In genomic region chr11:66299189-66299588, GRCh38 we compare ENCODE assay signal across 17 cellular contexts. TPM values are rescaled to one million over a fixed set of nuclear protein-coding genes. Genes with fewer than 3 reads are reported as not detected.
A peak's percentile ranks its signal among the peaks of the same experiment; 100 is the strongest.
DNase-seq lines count a peak whose midpoint lies in the region; ATAC-seq, FAIRE-seq and TF ChIP-seq lines count a peak whose summit lies in the region.
"Had no signal": no experiment of that assay in that cellular context is flagged by ENCODE, and none has a peak within 500 bp of the region (broad histone marks: within the 10 kb centered on the region; RNA-seq: fewer than 3 reads in every experiment).

No MANE protein-coding gene starts in this region.

- TF ChIP-seq POLR2A in heart left ventricle (IDR thresholded peaks at IDR 0.05) (no peak), HepG2 (IDR thresholded peaks at IDR 0.05; ENCODE audit: insufficient read depth in 1 of 2, low read depth in 2 of 2, low read length in 2 of 2) (no peak), tibial nerve (IDR thresholded peaks at IDR 0.05) (no peak)

- H3K9ac ChIP-seq in HepG2 (ENCODE audit: insufficient read depth, low read depth, low read length): no peak overlapping the region

- H3K36me3 ChIP-seq in heart left ventricle: no peaks in the 10 kb centered on the region
- H3K36me3 ChIP-seq in heart right ventricle: no peaks in the 10 kb centered on the region
- no peaks in the 10 kb centered on the region for H3K36me3 ChIP-seq in HepG2 (replicated peaks in 1 of 2; ENCODE audit: control insufficient read depth in 1 of 2, insufficient read depth in 2 of 2, low read length in 2 of 2)
- no peaks in the 10 kb centered on the region for H3K36me3 ChIP-seq in tibial nerve

- BruUV-seq in HepG2 (replicated peaks; lab: Mats Ljungman, UMichigan): no TSS peak

- no peak for TF ChIP-seq RAD21 in HepG2 (CRISPR knock-in tag; IDR thresholded peaks at IDR 0.05)

- no peaks in the 10 kb centered on the region for H3K4me1 ChIP-seq in heart left ventricle
- no peaks in the 10 kb centered on the region for H3K4me1 ChIP-seq in heart right ventricle
- 0 out of 2 replicates have a peak, but pooled peaks cover 6% of the 10 kb centered on the region for H3K4me1 ChIP-seq in HepG2 (ENCODE audit: insufficient read depth, low read length)
- H3K4me1 ChIP-seq in tibial nerve: no peaks in the 10 kb centered on the region

- H3K4me3 ChIP-seq in heart left ventricle (no peak overlapping the region), heart right ventricle (no peak overlapping the region), HepG2 (replicated peaks in 1 of 3; ENCODE audit: insufficient read depth in 1 of 3, low read depth in 2 of 3, low read length in 3 of 3) (no peak overlapping the region), tibial nerve (no peak overlapping the region)

- TF ChIP-seq CTCF in heart left ventricle (IDR thresholded peaks at IDR 0.05) (no peak), heart right ventricle (IDR thresholded peaks at IDR 0.05) (no peak), HepG2 (CRISPR knock-in tag; IDR thresholded peaks at IDR 0.05) (no peak), tibial nerve (IDR thresholded peaks at IDR 0.05) (no peak)

- H3K4me2 ChIP-seq in HepG2 (ENCODE audit: low read depth, low read length): no peak overlapping the region

- H3K9me3 ChIP-seq in heart left ventricle (no peaks in the 10 kb centered on the region), heart right ventricle (no peaks in the 10 kb centered on the region), HepG2 (ENCODE audit: low read length) (no peaks in the 10 kb centered on the region), tibial nerve (no peaks in the 10 kb centered on the region)

- intact Hi-C loops in heart left ventricle (cut with DNase I) (no loop called here), cardiac septum (cut with DNase I) (no loop called here), heart right ventricle (cut with DNase I) (no loop called here), HepG2 (cut with micrococcal nuclease; ENCODE audit: unreplicated experiment) (no loop called here)

- FAIRE-seq in HepG2 (lab: Jason Lieb, UNC) (no peak), frontal cortex (lab: Jason Lieb, UNC) (no peak)
- FAIRE-seq: A204.1, D721Med, GM12892 had no signal

- in situ Hi-C loops in HepG2 (cut with HindIII; ENCODE audit: extremely low pct_ligation_motif_present, low pct_unique_long_range_greater_than_20kb): no loop called here

- no peak overlapping the region for H2AFZ ChIP-seq in HepG2 (ENCODE audit: low read length)

- ATAC-seq in heart left ventricle (peak; percentile 23 to 56 (median 53)), heart right ventricle (peak in 5 of 8 donors; percentile 32 to 70 (median 42)), HepG2 (peak; percentile 20; the same call in 1 of the 3 replicates)
- ATAC-seq: CD8-positive, alpha-beta T cell had no signal

- POLR2A ChIA-PET in HepG2 (lab: Yijun Ruan, JAX): interaction anchor here (2.2 kb wide), 1 partner anchor 13 kb away, joined by 10 read pairs; no protein-coding TSS in a partner anchor

- WGBS in heart left ventricle, 4 donors: 30 to 56% (median 42%) methylated on average over 3 of the region's 3 CpGs
- 46 to 54% methylated on average over 3 of the region's 3 CpGs for WGBS in heart right ventricle, 2 donors
- 5% methylated on average over 3 of the region's 3 CpGs for WGBS in HepG2 (ENCODE audit: low lambda C conversion rate)
- 23 to 44% methylated on average over 3 of the region's 3 CpGs for WGBS in tibial nerve, 2 donors

- no peak overlapping the region for H3K27ac ChIP-seq in heart left ventricle
- H3K27ac ChIP-seq in heart right ventricle: no peak overlapping the region
- no peak overlapping the region for H3K27ac ChIP-seq in HepG2 (ENCODE audit: extremely low read length, insufficient read depth, low read length)
- H3K27ac ChIP-seq in tibial nerve: no peak overlapping the region
- H3K27ac ChIP-seq: C4-2B had no signal

- H3K27me3 ChIP-seq in heart left ventricle: peaks cover 0 to 17% (median 3%) of the 10 kb centered on the region in 9 donors
- H3K27me3 ChIP-seq in heart right ventricle: peaks cover 3 to 12% (median 10%) of the 10 kb centered on the region in 7 donors
- peaks cover 3 to 19% of the 10 kb centered on the region in 2 experiments; a peak in 4 of 5 replicates for H3K27me3 ChIP-seq in HepG2 (ENCODE audit: control insufficient read depth in 1 of 2, insufficient read depth in 2 of 2, low read length in 2 of 2)
- H3K27me3 ChIP-seq in tibial nerve: peaks cover 0 to 4% of the 10 kb centered on the region in 2 donors

- TF ChIP-seq EP300 in HepG2 (IDR thresholded peaks at IDR 0.05; ENCODE audit: low read depth in 2 of 2, low read length in 2 of 2): no peak
- TF ChIP-seq EP300 in HepG2 (CRISPR knock-in tag; IDR thresholded peaks at IDR 0.05; ENCODE audit: borderline replicate concordance): no peak
- TF ChIP-seq EP300 in tibial nerve (IDR thresholded peaks at IDR 0.05): no peak

- no peaks in the 10 kb centered on the region for H3K79me2 ChIP-seq in HepG2 (ENCODE audit: insufficient read depth, low read length)

- DNase-seq in heart left ventricle (peak in 1 of 5 donors; percentile 20), cardiac septum (ENCODE audit: low spot score) (no peak), heart right ventricle (no peak), HepG2 (ENCODE audit: low spot score) (no peak), NCI-H774 (lab: John Stamatoyannopoulos, UW) (no peak), tibial nerve (ENCODE audit: low spot score in 2 of 2) (no peak), frontal cortex (ENCODE audit: low spot score in 2 of 2) (no peak)
- DNase-seq: CD8-positive, alpha-beta T cell; COR-L47; DND-41; GDM1; HCEC 1CT had no signal

- no peaks in the 10 kb centered on the region for H4K20me1 ChIP-seq in HepG2 (ENCODE audit: insufficient read depth, low read length)

- CTCF ChIA-PET in HepG2 (lab: Yijun Ruan, JAX; ENCODE audit: low intra/inter-chr PET ratio, low total read pairs): no interaction called here

RNA-seq across cellular contexts. Expression of gene TMEM151A, which starts 7.5 kb away (rescaled TPM):
- total RNA-seq in heart left ventricle (1 to 10 TPM in 1 of 9 donors, under 1 TPM in 3, not detected in 5; 0.09 to 7.9 (median 0.18) TPM), cardiac septum (0.24 TPM), heart right ventricle (under 1 TPM in 4 of 10 donors, not detected in 6; 0.17 to 0.24 (median 0.20) TPM), HepG2 (2016; rRNA removed; fragmentation: Illumina TruSeq; extraction: Trizol) (0.10 and 0.18 TPM in 2 replicates), tibial nerve (not detected), frontal cortex (9.0 TPM)
- polyA plus RNA-seq in heart left ventricle (under 1 TPM; 0.08 TPM), heart right ventricle (under 1 TPM in 1 of 2 donors, not detected in 1; 0.10 TPM), HepG2 (2011; rRNA removed) (0.33 and 0.48 TPM in 2 replicates)
- total RNA-seq in HepG2 (2016; cell fraction: cytosol; rRNA removed; fragmentation: Illumina TruSeq; extraction: Trizol; ENCODE audit: low read depth): 0.09 and 0.10 TPM in 2 replicates
- 0.09 and 0.13 TPM in 2 replicates for total RNA-seq in HepG2 (2016; cell fraction: insoluble cytoplasmic fraction; rRNA removed; fragmentation: Illumina TruSeq; extraction: Trizol)
- 0.10 and 0.15 TPM in 2 replicates for total RNA-seq in HepG2 (2016; cell fraction: membrane; rRNA removed; fragmentation: Illumina TruSeq; extraction: Trizol)
- total RNA-seq in HepG2 (2016; cell fraction: nucleus; rRNA removed; fragmentation: Illumina TruSeq; extraction: Trizol): 0.13 and 0.19 TPM in 2 replicates
- polyA plus RNA-seq in HepG2 (2011; cell fraction: cytosol; rRNA removed): 0.35 and 0.48 TPM in 2 replicates
- polyA plus RNA-seq in HepG2 (2011; cell fraction: nucleus; rRNA removed): 0.74 and 0.76 TPM in 2 replicates
- polyA plus RNA-seq in HepG2 (2012): 0.40 and 0.52 TPM in 2 replicates
- polyA plus RNA-seq in HepG2 (2016; cell fraction: cytosol; fragmentation: Illumina TruSeq; extraction: Trizol; ENCODE audit: low read depth): 0.07 TPM in 1 of 2 replicates, not detected in the other
- 0.14 and 0.15 TPM in 2 replicates for polyA plus RNA-seq in HepG2 (2016; cell fraction: insoluble cytoplasmic fraction; fragmentation: Illumina TruSeq; extraction: Trizol; ENCODE audit: low read depth)
- polyA plus RNA-seq in HepG2 (2016; cell fraction: membrane; fragmentation: Illumina TruSeq; extraction: Trizol; ENCODE audit: low read depth): 0.11 and 0.16 TPM in 2 replicates
- polyA plus RNA-seq in HepG2 (2016; cell fraction: nucleus; fragmentation: Illumina TruSeq; extraction: Trizol; ENCODE audit: insufficient read depth, low read depth): 0.17 and 0.18 TPM in 2 replicates
- 0.09 and 1.0 TPM in 2 replicates for polyA minus RNA-seq in HepG2 (2011; rRNA and poly(A)+ RNA removed; ENCODE audit: low replicate concordance)
- polyA minus RNA-seq in HepG2 (2011; cell fraction: cytosol; rRNA and poly(A)+ RNA removed): 0.26 and 0.30 TPM in 2 replicates
- 0.62 and 0.77 TPM in 2 replicates for polyA minus RNA-seq in HepG2 (2011; cell fraction: nucleus; rRNA and poly(A)+ RNA removed)

RNA-seq across cellular contexts. Expression of gene YIF1A, which starts 10.2 kb away (rescaled TPM):
- 10 to 100 TPM; 41.6 to 93.0 (median 65.3) TPM for total RNA-seq in heart left ventricle
- 100 to 1,000 TPM in 1 of 2 donors, 10 to 100 TPM in 1; 49.9 to 136 TPM for polyA plus RNA-seq in heart left ventricle
- total RNA-seq in cardiac septum: 74.0 TPM
- total RNA-seq in heart right ventricle: 10 to 100 TPM; 38.3 to 75.0 (median 51.9) TPM
- 100 to 1,000 TPM in 1 of 2 donors, 10 to 100 TPM in 1; 54.9 to 168 TPM for polyA plus RNA-seq in heart right ventricle
- 78.9 and 145 TPM in 2 replicates for total RNA-seq in HepG2 (2016; rRNA removed; fragmentation: Illumina TruSeq; extraction: Trizol)
- 67.9 and 97.5 TPM in 2 replicates for total RNA-seq in HepG2 (2016; cell fraction: cytosol; rRNA removed; fragmentation: Illumina TruSeq; extraction: Trizol; ENCODE audit: low read depth)
- 79.1 and 144 TPM in 2 replicates for total RNA-seq in HepG2 (2016; cell fraction: insoluble cytoplasmic fraction; rRNA removed; fragmentation: Illumina TruSeq; extraction: Trizol)
- total RNA-seq in HepG2 (2016; cell fraction: membrane; rRNA removed; fragmentation: Illumina TruSeq; extraction: Trizol): 74.6 and 94.5 TPM in 2 replicates
- 100 and 123 TPM in 2 replicates for total RNA-seq in HepG2 (2016; cell fraction: nucleus; rRNA removed; fragmentation: Illumina TruSeq; extraction: Trizol)
- 133 and 166 TPM in 2 replicates for polyA plus RNA-seq in HepG2 (2011; rRNA removed)
- polyA plus RNA-seq in HepG2 (2011; cell fraction: cytosol; rRNA removed): 145 and 216 TPM in 2 replicates
- 188 and 197 TPM in 2 replicates for polyA plus RNA-seq in HepG2 (2011; cell fraction: nucleus; rRNA removed)
- 82.1 and 113 TPM in 2 replicates for polyA plus RNA-seq in HepG2 (2012)
- polyA plus RNA-seq in HepG2 (2016; cell fraction: cytosol; fragmentation: Illumina TruSeq; extraction: Trizol; ENCODE audit: low read depth): 70.4 and 85.6 TPM in 2 replicates
- 74.0 and 87.7 TPM in 2 replicates for polyA plus RNA-seq in HepG2 (2016; cell fraction: insoluble cytoplasmic fraction; fragmentation: Illumina TruSeq; extraction: Trizol; ENCODE audit: low read depth)
- polyA plus RNA-seq in HepG2 (2016; cell fraction: membrane; fragmentation: Illumina TruSeq; extraction: Trizol; ENCODE audit: low read depth): 69.4 and 78.0 TPM in 2 replicates
- polyA plus RNA-seq in HepG2 (2016; cell fraction: nucleus; fragmentation: Illumina TruSeq; extraction: Trizol; ENCODE audit: insufficient read depth, low read depth): 157 and 186 TPM in 2 replicates
- 241 and 330 TPM in 2 replicates for polyA minus RNA-seq in HepG2 (2011; rRNA and poly(A)+ RNA removed; ENCODE audit: low replicate concordance)
- 159 and 162 TPM in 2 replicates for polyA minus RNA-seq in HepG2 (2011; cell fraction: cytosol; rRNA and poly(A)+ RNA removed)
- polyA minus RNA-seq in HepG2 (2011; cell fraction: nucleus; rRNA and poly(A)+ RNA removed): 44.9 and 46.5 TPM in 2 replicates
- 100 to 1,000 TPM in 2 of 4 donors, 10 to 100 TPM in 2; 76.0 to 143 (median 90.6) TPM for total RNA-seq in tibial nerve
- total RNA-seq in frontal cortex: 28.9 TPM

RNA-seq across cellular contexts. Expression of gene CD248, which starts 17.7 kb away (rescaled TPM):
- 10 to 100 TPM in 5 of 9 donors, 1 to 10 TPM in 4; 6.5 to 33.1 (median 11.8) TPM for total RNA-seq in heart left ventricle
- 10 to 100 TPM in 1 of 2 donors, 1 to 10 TPM in 1; 6.0 to 19.9 TPM for polyA plus RNA-seq in heart left ventricle
- 9.7 TPM for total RNA-seq in cardiac septum
- total RNA-seq in heart right ventricle: 10 to 100 TPM in 5 of 10 donors, 1 to 10 TPM in 5; 5.3 to 44.4 (median 9.1) TPM
- 10 to 100 TPM in 1 of 2 donors, 1 to 10 TPM in 1; 8.6 to 35.9 TPM for polyA plus RNA-seq in heart right ventricle
- total RNA-seq in HepG2 (2016; rRNA removed; fragmentation: Illumina TruSeq; extraction: Trizol): 0.20 and 0.35 TPM in 2 replicates
- total RNA-seq in HepG2 (2016; cell fraction: cytosol; rRNA removed; fragmentation: Illumina TruSeq; extraction: Trizol; ENCODE audit: low read depth): not detected in 2 replicates
- total RNA-seq in HepG2 (2016; cell fraction: insoluble cytoplasmic fraction; rRNA removed; fragmentation: Illumina TruSeq; extraction: Trizol): 0.09 and 0.35 TPM in 2 replicates
- 0.06 TPM in 1 of 2 replicates, not detected in the other for total RNA-seq in HepG2 (2016; cell fraction: membrane; rRNA removed; fragmentation: Illumina TruSeq; extraction: Trizol)
- 0.37 and 0.44 TPM in 2 replicates for total RNA-seq in HepG2 (2016; cell fraction: nucleus; rRNA removed; fragmentation: Illumina TruSeq; extraction: Trizol)
- polyA plus RNA-seq in HepG2 (2011; rRNA removed): 0.20 and 0.25 TPM in 2 replicates
- polyA plus RNA-seq in HepG2 (2011; cell fraction: cytosol; rRNA removed): 0.23 and 0.32 TPM in 2 replicates
- polyA plus RNA-seq in HepG2 (2011; cell fraction: nucleus; rRNA removed): 0.80 and 0.85 TPM in 2 replicates
- polyA plus RNA-seq in HepG2 (2012): 0.51 and 1.1 TPM in 2 replicates
- 0.08 and 0.09 TPM in 2 replicates for polyA plus RNA-seq in HepG2 (2016; cell fraction: cytosol; fragmentation: Illumina TruSeq; extraction: Trizol; ENCODE audit: low read depth)
- polyA plus RNA-seq in HepG2 (2016; cell fraction: insoluble cytoplasmic fraction; fragmentation: Illumina TruSeq; extraction: Trizol; ENCODE audit: low read depth): 0.27 and 0.71 TPM in 2 replicates
- 0.18 and 0.36 TPM in 2 replicates for polyA plus RNA-seq in HepG2 (2016; cell fraction: membrane; fragmentation: Illumina TruSeq; extraction: Trizol; ENCODE audit: low read depth)
- 2.6 and 2.7 TPM in 2 replicates for polyA plus RNA-seq in HepG2 (2016; cell fraction: nucleus; fragmentation: Illumina TruSeq; extraction: Trizol; ENCODE audit: insufficient read depth, low read depth)
- polyA minus RNA-seq in HepG2 (2011; rRNA and poly(A)+ RNA removed; ENCODE audit: low replicate concordance): 0.09 and 1.0 TPM in 2 replicates
- polyA minus RNA-seq in HepG2 (2011; cell fraction: cytosol; rRNA and poly(A)+ RNA removed): 0.40 and 0.88 TPM in 2 replicates
- polyA minus RNA-seq in HepG2 (2011; cell fraction: nucleus; rRNA and poly(A)+ RNA removed): 0.26 and 0.50 TPM in 2 replicates
- total RNA-seq in tibial nerve: 10 to 100 TPM; 29.9 to 69.7 (median 47.3) TPM
- 1.2 TPM for total RNA-seq in frontal cortex
- total RNA-seq: H4 had no signal

RNA-seq across cellular contexts. Expression of gene CNIH2, which starts 21.2 kb away (rescaled TPM):
- total RNA-seq in heart left ventricle (under 1 TPM in 2 of 9 donors, not detected in 7; 0.25 to 0.40 TPM), cardiac septum (0.22 TPM), heart right ventricle (under 1 TPM in 3 of 10 donors, not detected in 7; 0.45 to 0.57 (median 0.49) TPM), HepG2 (2016; rRNA removed; fragmentation: Illumina TruSeq; extraction: Trizol) (0.18 and 0.60 TPM in 2 replicates), tibial nerve (not detected), frontal cortex (41.6 TPM)
- polyA plus RNA-seq in heart left ventricle (under 1 TPM in 1 of 2 donors, not detected in 1; 0.08 TPM), heart right ventricle (under 1 TPM; 0.06 to 0.44 TPM), HepG2 (2011; rRNA removed) (0.25 and 0.69 TPM in 2 replicates)
- total RNA-seq in HepG2 (2016; cell fraction: cytosol; rRNA removed; fragmentation: Illumina TruSeq; extraction: Trizol; ENCODE audit: low read depth): 0.44 and 1.2 TPM in 2 replicates
- total RNA-seq in HepG2 (2016; cell fraction: insoluble cytoplasmic fraction; rRNA removed; fragmentation: Illumina TruSeq; extraction: Trizol): 0.13 and 0.17 TPM in 2 replicates
- 1.2 TPM in 2 replicates for total RNA-seq in HepG2 (2016; cell fraction: membrane; rRNA removed; fragmentation: Illumina TruSeq; extraction: Trizol)
- total RNA-seq in HepG2 (2016; cell fraction: nucleus; rRNA removed; fragmentation: Illumina TruSeq; extraction: Trizol): 0.47 and 0.69 TPM in 2 replicates
- 0.32 and 0.35 TPM in 2 replicates for polyA plus RNA-seq in HepG2 (2011; cell fraction: cytosol; rRNA removed)
- polyA plus RNA-seq in HepG2 (2011; cell fraction: nucleus; rRNA removed): 0.47 and 0.55 TPM in 2 replicates
- polyA plus RNA-seq in HepG2 (2012): 0.09 and 0.23 TPM in 2 replicates
- polyA plus RNA-seq in HepG2 (2016; cell fraction: cytosol; fragmentation: Illumina TruSeq; extraction: Trizol; ENCODE audit: low read depth): 4.5 and 4.9 TPM in 2 replicates
- 0.73 and 0.97 TPM in 2 replicates for polyA plus RNA-seq in HepG2 (2016; cell fraction: insoluble cytoplasmic fraction; fragmentation: Illumina TruSeq; extraction: Trizol; ENCODE audit: low read depth)
- 4.7 and 4.8 TPM in 2 replicates for polyA plus RNA-seq in HepG2 (2016; cell fraction: membrane; fragmentation: Illumina TruSeq; extraction: Trizol; ENCODE audit: low read depth)
- 0.59 and 1.3 TPM in 2 replicates for polyA plus RNA-seq in HepG2 (2016; cell fraction: nucleus; fragmentation: Illumina TruSeq; extraction: Trizol; ENCODE audit: insufficient read depth, low read depth)
- polyA minus RNA-seq in HepG2 (2011; rRNA and poly(A)+ RNA removed; ENCODE audit: low replicate concordance): 0.26 TPM in 1 of 2 replicates, not detected in the other
- not detected in 2 replicates for polyA minus RNA-seq in HepG2 (2011; cell fraction: cytosol; rRNA and poly(A)+ RNA removed)
- polyA minus RNA-seq in HepG2 (2011; cell fraction: nucleus; rRNA and poly(A)+ RNA removed): not detected in 2 replicates

RNA-seq across cellular contexts. Expression of gene RAB1B, which starts 30.8 kb away (rescaled TPM):
- total RNA-seq in heart left ventricle (100 to 1,000 TPM; 111 to 149 (median 128) TPM), cardiac septum (124 TPM), heart right ventricle (100 to 1,000 TPM; 117 to 153 (median 132) TPM), HepG2 (2016; rRNA removed; fragmentation: Illumina TruSeq; extraction: Trizol) (73.7 and 77.9 TPM in 2 replicates), tibial nerve (100 to 1,000 TPM in 2 of 4 donors, 10 to 100 TPM in 2; 76.3 to 144 (median 96.8) TPM), frontal cortex (22.8 TPM)
- polyA plus RNA-seq in heart left ventricle (100 to 1,000 TPM; 161 to 178 TPM), heart right ventricle (100 to 1,000 TPM; 129 to 132 TPM), HepG2 (2011; rRNA removed) (87.9 and 97.8 TPM in 2 replicates)
- total RNA-seq in HepG2 (2016; cell fraction: cytosol; rRNA removed; fragmentation: Illumina TruSeq; extraction: Trizol; ENCODE audit: low read depth): 22.8 and 24.5 TPM in 2 replicates
- total RNA-seq in HepG2 (2016; cell fraction: insoluble cytoplasmic fraction; rRNA removed; fragmentation: Illumina TruSeq; extraction: Trizol): 71.1 and 82.5 TPM in 2 replicates
- total RNA-seq in HepG2 (2016; cell fraction: membrane; rRNA removed; fragmentation: Illumina TruSeq; extraction: Trizol): 43.6 and 49.5 TPM in 2 replicates
- 29.4 and 33.2 TPM in 2 replicates for total RNA-seq in HepG2 (2016; cell fraction: nucleus; rRNA removed; fragmentation: Illumina TruSeq; extraction: Trizol)
- polyA plus RNA-seq in HepG2 (2011; cell fraction: cytosol; rRNA removed): 86.4 and 116 TPM in 2 replicates
- polyA plus RNA-seq in HepG2 (2011; cell fraction: nucleus; rRNA removed): 58.8 and 60.5 TPM in 2 replicates
- polyA plus RNA-seq in HepG2 (2012): 48.5 and 57.1 TPM in 2 replicates
- polyA plus RNA-seq in HepG2 (2016; cell fraction: cytosol; fragmentation: Illumina TruSeq; extraction: Trizol; ENCODE audit: low read depth): 28.9 and 32.8 TPM in 2 replicates
- 89.9 and 95.0 TPM in 2 replicates for polyA plus RNA-seq in HepG2 (2016; cell fraction: insoluble cytoplasmic fraction; fragmentation: Illumina TruSeq; extraction: Trizol; ENCODE audit: low read depth)
- polyA plus RNA-seq in HepG2 (2016; cell fraction: membrane; fragmentation: Illumina TruSeq; extraction: Trizol; ENCODE audit: low read depth): 51.2 TPM in 2 replicates
- 63.8 and 71.2 TPM in 2 replicates for polyA plus RNA-seq in HepG2 (2016; cell fraction: nucleus; fragmentation: Illumina TruSeq; extraction: Trizol; ENCODE audit: insufficient read depth, low read depth)
- polyA minus RNA-seq in HepG2 (2011; rRNA and poly(A)+ RNA removed; ENCODE audit: low replicate concordance): 142 and 271 TPM in 2 replicates
- polyA minus RNA-seq in HepG2 (2011; cell fraction: cytosol; rRNA and poly(A)+ RNA removed): 48.5 and 50.0 TPM in 2 replicates
- 7.7 and 9.4 TPM in 2 replicates for polyA minus RNA-seq in HepG2 (2011; cell fraction: nucleus; rRNA and poly(A)+ RNA removed)
